Comparison of ENCODE assay signal across 8 cellular contexts in the genomic region with DNA sequence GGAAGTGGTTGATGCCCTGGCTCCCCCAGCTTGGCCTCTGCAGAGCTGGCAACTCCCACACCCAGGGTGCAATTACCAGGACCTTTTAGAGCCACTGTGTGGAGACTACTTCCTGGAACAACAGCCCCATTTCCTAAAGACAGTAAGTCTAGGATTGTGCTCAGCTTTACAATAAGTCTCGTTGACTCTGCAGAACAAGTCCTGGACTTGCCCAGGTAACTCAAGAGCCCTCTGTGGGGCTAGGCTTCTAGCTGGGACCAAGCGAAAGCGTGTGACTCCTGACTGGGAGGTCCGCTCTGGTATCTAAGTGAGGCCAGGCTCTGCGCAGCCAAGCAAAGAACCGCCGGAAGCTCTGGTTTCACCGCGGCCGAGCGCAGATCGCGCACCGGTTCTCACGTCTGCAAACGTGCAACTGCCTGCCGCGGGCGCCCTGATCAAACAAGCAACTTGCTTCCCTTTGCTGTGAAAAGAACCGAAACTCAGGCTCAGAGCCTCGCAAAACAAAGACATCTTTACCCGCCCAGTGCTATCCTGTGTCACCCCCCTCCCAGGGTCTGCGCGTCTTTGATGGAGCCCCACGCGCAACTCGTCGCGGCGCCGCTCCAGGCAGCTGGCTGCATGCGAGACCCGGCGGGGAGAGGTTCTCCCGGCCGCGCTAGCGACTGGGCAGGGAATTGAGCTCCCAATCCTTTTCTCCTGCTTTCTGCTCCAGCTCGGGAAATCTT. TPM values are rescaled to one million over a fixed set of nuclear protein-coding genes. Genes with fewer than 3 reads are reported as not detected.
DNase-seq lines count a peak whose midpoint lies in the region; ATAC-seq, FAIRE-seq and TF ChIP-seq lines count a peak whose summit lies in the region.

No MANE protein-coding gene starts in this region.

- ATAC-seq in GM21528 (IDR thresholded peaks at IDR 0.05; ENCODE audit: low FRiP score, unreplicated experiment): peak; percentile 76

- peak overlapping the region; percentile 44 for H3K4me3 ChIP-seq in GM12864 (ENCODE audit: low read depth, low read length)
- H3K4me3 ChIP-seq in SU-DHL-6 (ENCODE audit: insufficient read depth, low read length, poor library complexity, severe bottlenecking): peak overlapping the region; percentile 35
- peak overlapping the region; percentile 68 for H3K4me3 ChIP-seq in duodenal mucosa (ENCODE audit: low read depth in 1 of 2, low read length in 2 of 2)
- peak overlapping the region; percentile 63 to 65 for H3K4me3 ChIP-seq in mucosa of rectum (ENCODE audit: low read length in 2 of 2)
- peak overlapping the region in 3 of 4 donors; percentile 23 to 39 (median 26) for H3K4me3 ChIP-seq in transverse colon

- H3K27me3 ChIP-seq in SU-DHL-6 (ENCODE audit: low read length): no peaks in the 10 kb centered on the region
- H3K27me3 ChIP-seq in duodenal mucosa (ENCODE audit: control insufficient read depth in 1 of 2, insufficient read depth in 2 of 2, low read length in 2 of 2): no peaks in the 10 kb centered on the region
- no peaks in the 10 kb centered on the region for H3K27me3 ChIP-seq in mucosa of rectum (ENCODE audit: control insufficient read depth in 2 of 2, insufficient read depth in 2 of 2, low read length in 2 of 2)
- H3K27me3 ChIP-seq in transverse colon: peaks cover under 1% of the 10 kb centered on the region

- TF ChIP-seq EP300 in transverse colon (IDR thresholded peaks at IDR 0.05; ENCODE audit: low read depth): no peak

- H3K4me1 ChIP-seq in duodenal mucosa (ENCODE audit: control insufficient read depth in 1 of 2, insufficient read depth in 2 of 2, low read length in 2 of 2) (peaks cover 13 to 15% of the 10 kb centered on the region in 2 donors), mucosa of rectum (ENCODE audit: control insufficient read depth in 2 of 2, insufficient read depth in 2 of 2, low read length in 2 of 2) (peaks cover 18 to 27% of the 10 kb centered on the region in 2 donors), transverse colon (peaks cover 5 to 33% (median 25%) of the 10 kb centered on the region in 4 donors)

- peak; percentile 34 for TF ChIP-seq POLR2A in transverse colon (IDR thresholded peaks at IDR 0.05)

- H3K79me2 ChIP-seq in SU-DHL-6 (ENCODE audit: insufficient read depth, low read length): no peaks in the 10 kb centered on the region

- no peak for FAIRE-seq in D721Med (lab: Jason Lieb, UNC)

- H3K27ac ChIP-seq in SU-DHL-6 (ENCODE audit: low read depth, low read length): peak overlapping the region; percentile 93
- no peak overlapping the region for H3K27ac ChIP-seq in duodenal mucosa (ENCODE audit: low read depth, low read length)
- H3K27ac ChIP-seq in mucosa of rectum (ENCODE audit: low read depth in 2 of 2, low read length in 2 of 2): peak overlapping the region; percentile 75 to 88
- peak overlapping the region; percentile 74 to 92 (median 84) for H3K27ac ChIP-seq in transverse colon

- intact Hi-C loops in transverse colon (cut with DNase I; ENCODE audit: low total_unique reads): no loop called here

- no peaks in the 10 kb centered on the region for H3K9me2 ChIP-seq in SU-DHL-6 (replicated peaks; ENCODE audit: insufficient read depth, low read length)

- TF ChIP-seq CTCF in GM12864 (IDR thresholded peaks at IDR 0.05; ENCODE audit: low read depth, low read length, missing control alignments) (no peak), SU-DHL-6 (IDR thresholded peaks at IDR 0.05; ENCODE audit: insufficient read depth, low read length, poor library complexity, severe bottlenecking) (no peak), transverse colon (IDR thresholded peaks at IDR 0.05) (no peak), D721Med (IDR thresholded peaks at IDR 0.05; ENCODE audit: insufficient read depth, missing control alignments) (no peak)

- H3K9me3 ChIP-seq in SU-DHL-6 (ENCODE audit: insufficient read depth, low read length) (no peaks in the 10 kb centered on the region), duodenal mucosa (ENCODE audit: control insufficient read depth in 1 of 2, low read length in 2 of 2) (no peaks in the 10 kb centered on the region), mucosa of rectum (ENCODE audit: control insufficient read depth in 2 of 2, low read length in 2 of 2) (no peaks in the 10 kb centered on the region), transverse colon (no peaks in the 10 kb centered on the region)

- peak; percentile 97 for DNase-seq in GM12864 (ENCODE audit: low read depth)
- peak; percentile 29 for DNase-seq in HuH-7.5 (ENCODE audit: low spot score)
- peak; percentile 79 for DNase-seq in transverse colon
- DNase-seq in D721Med (ENCODE audit: insufficient read length, low spot score): no peak

- in situ Hi-C loops in transverse colon (cut with MboI; ENCODE audit: low pct_ligation_motif_present in 1 of 4, low pct_unique_long_range_greater_than_20kb in 1 of 4, low sequenced_read_pairs in 3 of 4): no loop called here

- H3K4me2 ChIP-seq in SU-DHL-6 (ENCODE audit: low read depth, low read length, poor library complexity, severe bottlenecking): peak overlapping the region; percentile 70

- 9% methylated on average over 39 of the region's 39 CpGs; no CpG with 5 or more reads in 1 of the 2 donors for WGBS in transverse colon (ENCODE audit: low coverage in 1 of 2), 2 donors

- peaks cover 33% of the 10 kb centered on the region for H3F3A ChIP-seq in SU-DHL-6 (ENCODE audit: insufficient read depth)

- H2AFZ ChIP-seq in SU-DHL-6 (ENCODE audit: low read depth, low read length, severe bottlenecking): peak overlapping the region; percentile 39

- H4K20me1 ChIP-seq in SU-DHL-6 (ENCODE audit: low read depth, low read length): no peaks in the 10 kb centered on the region

- H3K9ac ChIP-seq in SU-DHL-6 (ENCODE audit: low read length) (peak overlapping the region; percentile 57), duodenal mucosa (ENCODE audit: low read depth in 1 of 2, low read length in 2 of 2) (peak overlapping the region; percentile 44 to 69), mucosa of rectum (ENCODE audit: low read depth in 1 of 2, low read length in 2 of 2) (peak overlapping the region; percentile 66 to 74)

- H3K36me3 ChIP-seq in SU-DHL-6 (ENCODE audit: low read length) (no peaks in the 10 kb centered on the region), duodenal mucosa (ENCODE audit: control insufficient read depth in 1 of 2, insufficient read depth in 2 of 2, low read length in 2 of 2) (no peaks in the 10 kb centered on the region), mucosa of rectum (ENCODE audit: control insufficient read depth in 2 of 2, insufficient read depth in 2 of 2, low read length in 2 of 2) (no peaks in the 10 kb centered on the region), transverse colon (no peaks in the 10 kb centered on the region)

RNA-seq across cellular contexts. Expression of a gene that starts 4.4 kb away (rescaled TPM):
- total RNA-seq in transverse colon: 100 to 1,000 TPM; 201 to 259 (median 225) TPM
